In genomic region chr22:38126928-38127668, GRCh38 we compare ENCODE assay signal across 17 cellular contexts. TPM values are rescaled to one million over a fixed set of nuclear protein-coding genes. Genes with fewer than 3 reads are reported as not detected.
"Had no signal": no experiment of that assay in that cellular context is flagged by ENCODE, and none has a peak within 500 bp of the region (broad histone marks: within the 10 kb centered on the region; RNA-seq: fewer than 3 reads in every experiment).

No MANE protein-coding gene starts in this region.

- H3K27me3 Mint-ChIP-seq: activated CD4-positive, alpha-beta T cell treated with anti-CD3 and anti-CD28 coated beads, Interleukin-2, amount 10 ng/mL, durations not matched to agents 7 days and 5 days; activated naive CD4-positive, alpha-beta T cell treated with anti-CD3 and anti-CD28 coated beads, Interleukin-2, amount 50 U/mL, for 24 hours had no signal

- H3K9ac ChIP-seq: parathyroid adenoma had no signal

- H3K4me1 Mint-ChIP-seq: activated naive CD4-positive, alpha-beta T cell treated with anti-CD3 and anti-CD28 coated beads, Interleukin-2, amount 50 U/mL, for 24 hours had no signal

- H3K79me2 ChIP-seq: parathyroid adenoma had no signal

- H3K27ac ChIP-seq: parathyroid adenoma, tibial artery, vagina had no signal

- H3K4me3 ChIP-seq: tibial artery, vagina had no signal

- H3K27ac Mint-ChIP-seq: activated CD4-positive, alpha-beta T cell treated with anti-CD3 and anti-CD28 coated beads, Interleukin-2, amount 10 ng/mL, durations not matched to agents 7 days and 5 days; activated naive CD4-positive, alpha-beta T cell treated with anti-CD3 and anti-CD28 coated beads, Interleukin-2, amount 50 U/mL, for 24 hours; activated T-helper 2 cell treated with anti-CD3 and anti-CD28 coated beads, Interferon-gamma antibody, Interleukin-2, Interleukin-4, amounts not matched to agents 10 μg/mL and 5 μg/mL and 100 μg/mL, durations not matched to agents 14 hours and 24 hours and 36 hours had no signal

- H3K9me3 Mint-ChIP-seq: activated CD4-positive, alpha-beta T cell treated with anti-CD3 and anti-CD28 coated beads, Interleukin-2, amount 10 ng/mL, durations not matched to agents 7 days and 5 days; activated naive CD4-positive, alpha-beta T cell treated with anti-CD3 and anti-CD28 coated beads, Interleukin-2, amount 50 U/mL, for 24 hours; activated T-helper 2 cell treated with anti-CD3 and anti-CD28 coated beads, Interferon-gamma antibody, Interleukin-2, Interleukin-4, amounts not matched to agents 10 μg/mL and 5 μg/mL and 100 μg/mL, durations not matched to agents 14 hours and 24 hours and 36 hours had no signal

- DNase-seq: activated CD4-positive, alpha-beta T cell treated with anti-CD3 and anti-CD28 coated beads, Interleukin-2, amount 10 ng/mL, durations not matched to agents 7 days and 5 days; activated CD4-positive, CD25-positive, alpha-beta regulatory T cell; activated CD8-positive, alpha-beta memory T cell treated with anti-CD3 and anti-CD28 coated beads for 24 hours; amygdala; cerebellar nuclear complex; dermis blood vessel endothelial cell; glutamatergic neuron; small intestine; SW 1271; T-helper 9 cell; tibial artery had no signal

- H3K27me3 ChIP-seq: tibial artery, vagina had no signal

- ATAC-seq: esophagus mucosa, left lobe of liver had no signal

- H3K9me3 ChIP-seq: tibial artery, vagina had no signal

- H3K4me1 ChIP-seq: parathyroid adenoma, vagina had no signal

- H2AFZ ChIP-seq: parathyroid adenoma had no signal

- H3K4me3 Mint-ChIP-seq: activated CD4-positive, alpha-beta T cell treated with anti-CD3 and anti-CD28 coated beads, Interleukin-2, amount 10 ng/mL, durations not matched to agents 7 days and 5 days; activated naive CD4-positive, alpha-beta T cell treated with anti-CD3 and anti-CD28 coated beads, Interleukin-2, amount 50 U/mL, for 24 hours had no signal

RNA-seq across cellular contexts. Expression of gene BAIAP2L2, which starts 16.6 kb away (rescaled TPM):
- total RNA-seq: dermis blood vessel endothelial cell, vagina had no signal

RNA-seq across cellular contexts. Expression of gene SLC16A8, which starts 43.1 kb away (rescaled TPM):
- total RNA-seq: activated CD4-positive, alpha-beta T cell treated with anti-CD3 and anti-CD28 coated beads, Interleukin-2, amount 10 ng/mL, durations not matched to agents 7 days and 5 days; activated T-helper 2 cell treated with anti-CD3 and anti-CD28 coated beads, Interferon-gamma antibody, Interleukin-2, Interleukin-4, amounts not matched to agents 10 μg/mL and 5 μg/mL and 100 μg/mL, durations not matched to agents 14 hours and 24 hours and 36 hours; dermis blood vessel endothelial cell; left lobe of liver had no signal
